Comparison of ENCODE assay signal across 24 cellular contexts in genomic region chrX:29870608-29871007, GRCh38.
A peak's percentile ranks its signal among the peaks of the same experiment; 100 is the strongest.
DNase-seq lines count a peak whose midpoint lies in the region; ATAC-seq and TF ChIP-seq lines count a peak whose summit lies in the region.
"Had no signal": no experiment of that assay in that cellular context is flagged by ENCODE, and none has a peak within 500 bp of the region (broad histone marks: within the 10 kb centered on the region; RNA-seq: fewer than 3 reads in every experiment).

No MANE protein-coding gene starts in this region.

- H3K9me3 ChIP-seq in A673 (ENCODE audit: low read depth, low read length, poor library complexity, severe bottlenecking) (no peaks in the 10 kb centered on the region), left lung (no peaks in the 10 kb centered on the region), tibial nerve (no peaks in the 10 kb centered on the region)
- H3K9me3 ChIP-seq: heart left ventricle, neutrophil, prostate gland, sigmoid colon, SJSA1 had no signal

- H3K4me1 ChIP-seq in A673 (ENCODE audit: insufficient read depth, low read length, poor library complexity, severe bottlenecking) (peaks cover 7% of the 10 kb centered on the region), left lung (no peaks in the 10 kb centered on the region), tibial nerve (no peaks in the 10 kb centered on the region)
- H3K4me1 ChIP-seq: heart left ventricle, prostate gland, sigmoid colon, SJSA1 had no signal

- no peak for DNase-seq in A673 (ENCODE audit: low spot score)
- DNase-seq in NCI-H2196 (lab: John Stamatoyannopoulos, UW; ENCODE audit: unreplicated experiment) = no peak
- DNase-seq in left lung = no peak
- no peak for DNase-seq in tibial nerve (ENCODE audit: low spot score in 2 of 2)
- DNase-seq: activated CD4-positive, alpha-beta T cell treated with anti-CD3 and anti-CD28 coated beads, Interleukin-2, amount 10 ng/mL, durations not matched to agents 24 days and 14 days; activated naive CD4-positive, alpha-beta T cell treated with anti-CD3 and anti-CD28 coated beads for 36 hours; activated T-cell treated with anti-CD3 and anti-CD28 coated beads, Interleukin-2, amount 50 U/mL, for 48 hours; amniotic stem cell; CD4-positive, alpha-beta T cell; effector memory CD8-positive, alpha-beta T cell; foreskin fibroblast; heart left ventricle; NCI-H1092 treated with DMSO at 0.1 percent for 48 hours; NCI-H2029; NCI-H226; NCI-H748 treated with DMSO at 0.1 percent for 48 hours; sigmoid colon; WERI-Rb-1 had no signal

- ATAC-seq in GM18519 (IDR thresholded peaks at IDR 0.05; ENCODE audit: low FRiP score, unreplicated experiment) (peak; percentile 85), GM19455 (IDR thresholded peaks at IDR 0.05; ENCODE audit: unreplicated experiment) (peak; percentile 64), HG03378 (IDR thresholded peaks at IDR 0.05; ENCODE audit: unreplicated experiment) (peak; percentile 74), left lung (no peak)
- ATAC-seq: effector memory CD8-positive, alpha-beta T cell; heart left ventricle had no signal

- no peaks in the 10 kb centered on the region for H3K36me3 ChIP-seq in A673 (ENCODE audit: insufficient read depth, low read length, poor library complexity, severe bottlenecking)
- H3K36me3 ChIP-seq in left lung = no peaks in the 10 kb centered on the region
- no peaks in the 10 kb centered on the region for H3K36me3 ChIP-seq in tibial nerve
- H3K36me3 ChIP-seq: heart left ventricle, neutrophil, prostate gland, sigmoid colon, SJSA1, WERI-Rb-1 had no signal

- no peaks in the 10 kb centered on the region for H3K27me3 ChIP-seq in A673 (replicated peaks; ENCODE audit: insufficient read depth, low read depth, low read length, poor library complexity)
- H3K27me3 ChIP-seq in left lung = no peaks in the 10 kb centered on the region
- no peaks in the 10 kb centered on the region for H3K27me3 ChIP-seq in tibial nerve
- H3K27me3 ChIP-seq: heart left ventricle, neutrophil, sigmoid colon, SJSA1 had no signal

- intact Hi-C loops in A673 (cut with micrococcal nuclease; ENCODE audit: unreplicated experiment) (no loop called here), left lung (cut with DNase I) (no loop called here)

- TF ChIP-seq CTCF in A673 (conservative IDR thresholded peaks at IDR 0.05; ENCODE audit: low read depth, low read length) (no peak), left lung (IDR thresholded peaks at IDR 0.05) (no peak), tibial nerve (IDR thresholded peaks at IDR 0.05) (no peak)

- POLR2A ChIA-PET in A673 (lab: Charles Lee; ENCODE audit: low non-redundant PET) = no interaction called here

- BruUV-seq in A673 (replicated peaks; lab: Mats Ljungman, UMichigan) = no TSS peak

- H3K4me3 ChIP-seq in A673 (ENCODE audit: low read depth, low read length, poor library complexity, severe bottlenecking) (no peak overlapping the region), left lung (no peak overlapping the region), tibial nerve (no peak overlapping the region)
- H3K4me3 ChIP-seq: heart left ventricle, prostate gland, sigmoid colon, SJSA1 had no signal

- TF ChIP-seq POLR2A in tibial nerve (IDR thresholded peaks at IDR 0.05) = no peak

- H3K27ac ChIP-seq in A673 (ENCODE audit: low read depth, low read length, poor library complexity, severe bottlenecking) = no peak overlapping the region
- no peak overlapping the region for H3K27ac ChIP-seq in left lung
- no peak overlapping the region for H3K27ac ChIP-seq in tibial nerve
- H3K27ac ChIP-seq: heart left ventricle, neutrophil, prostate gland, sigmoid colon, SJSA1, WERI-Rb-1 had no signal

- TF ChIP-seq EP300 in tibial nerve (IDR thresholded peaks at IDR 0.05) = no peak

- CTCF ChIA-PET in A673 (lab: Charles Lee) = no interaction called here

- WGBS in tibial nerve, 2 donors = 89 to 98% methylated on average over 3 of the region's 3 CpGs
